ENCODE assay signal across 9 cellular contexts in the genomic region with DNA sequence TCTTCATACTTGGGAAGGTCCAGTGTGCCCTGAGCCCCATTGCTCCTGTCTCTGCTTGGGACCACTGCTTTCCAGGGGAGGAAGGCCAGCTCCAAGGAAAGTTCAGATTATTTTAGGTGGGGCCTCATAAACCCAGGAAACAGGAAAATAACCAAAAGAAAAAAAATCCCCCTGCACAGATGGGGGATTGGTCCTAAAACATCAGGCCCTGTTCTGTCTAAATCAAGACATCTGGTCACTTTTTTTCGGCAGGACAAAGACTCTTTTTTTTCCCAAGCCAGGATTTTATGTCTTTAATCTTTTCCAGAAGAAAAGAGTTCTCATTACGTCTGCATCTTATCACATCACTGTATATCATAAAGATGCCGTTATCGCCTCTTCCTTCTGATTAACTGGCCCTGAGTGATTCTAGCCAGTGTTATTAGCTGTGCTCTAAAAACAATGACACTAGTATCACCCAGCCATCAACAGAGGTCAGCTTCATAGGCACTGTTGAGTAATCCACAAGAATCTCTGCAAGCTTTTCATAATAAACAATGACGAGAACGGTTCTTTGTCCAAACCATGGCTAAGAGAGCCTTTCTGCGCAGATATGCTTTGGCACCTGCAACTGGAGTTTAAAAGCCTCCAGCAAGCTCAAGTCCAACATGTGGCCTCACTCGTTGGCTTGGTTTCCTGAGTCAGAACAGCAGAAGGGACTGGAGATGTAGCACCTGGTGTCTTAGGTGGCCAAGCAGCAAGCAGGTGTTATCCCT.
DNase-seq lines count a peak whose midpoint lies in the region; ATAC-seq, FAIRE-seq and TF ChIP-seq lines count a peak whose summit lies in the region.
"Had no signal": no experiment of that assay in that cellular context is flagged by ENCODE, and none has a peak within 500 bp of the region (broad histone marks: within the 10 kb centered on the region; RNA-seq: fewer than 3 reads in every experiment).

No MANE protein-coding gene starts in this region.

- TF ChIP-seq POLR2A in HepG2 (IDR thresholded peaks at IDR 0.05; ENCODE audit: insufficient read depth in 1 of 2, low read depth in 2 of 2, low read length in 2 of 2) (no peak), right lobe of liver (IDR thresholded peaks at IDR 0.05) (no peak)

- peak; percentile 20 for DNase-seq in HepG2 (ENCODE audit: low spot score)
- no peak for DNase-seq in right lobe of liver
- DNase-seq in fibroblast of lung (ENCODE audit: low read depth in 2 of 2): peak; percentile 96 to 98
- peak; percentile 68 for DNase-seq in mucosa of gallbladder (ENCODE audit: low spot score)
- no peak for DNase-seq in NCI-H2107 (lab: John Stamatoyannopoulos, UW)
- no peak for DNase-seq in NCI-H526 treated with DMSO at 0.1 percent for 48 hours (lab: John Stamatoyannopoulos, UW)
- DNase-seq: ACHN had no signal

- TF ChIP-seq EP300 in HepG2 (IDR thresholded peaks at IDR 0.05; ENCODE audit: low read depth in 2 of 2, low read length in 2 of 2) (no peak), HepG2 (CRISPR knock-in tag; IDR thresholded peaks at IDR 0.05; ENCODE audit: borderline replicate concordance) (no peak)

- no peak for TF ChIP-seq CTCF in HepG2 (CRISPR knock-in tag; IDR thresholded peaks at IDR 0.05)
- TF ChIP-seq CTCF in right lobe of liver (IDR thresholded peaks at IDR 0.05): no peak
- no peak for TF ChIP-seq CTCF in fibroblast of lung (conservative IDR thresholded peaks at IDR 0.05 in 1 of 2, IDR thresholded peaks at IDR 0.05 in 1 of 2; ENCODE audit: low read depth in 1 of 2, low read length in 2 of 2)

- 12% methylated on average over 8 of the region's 8 CpGs for WGBS in HepG2 (ENCODE audit: low lambda C conversion rate)
- 64% methylated on average over 6 of the region's 8 CpGs for WGBS in right lobe of liver (ENCODE audit: insufficient coverage, low coverage, low lambda C conversion rate, missing lambda C conversion rate)

- FAIRE-seq in HepG2 (lab: Jason Lieb, UNC): no peak

- intact Hi-C loops in HepG2 (cut with micrococcal nuclease; ENCODE audit: unreplicated experiment): no loop called here
- intact Hi-C loops in right lobe of liver (cut with DNase I): no loop called here

- H3K27ac ChIP-seq in HepG2 (ENCODE audit: extremely low read length, insufficient read depth, low read length) (no peak overlapping the region), right lobe of liver (no peak overlapping the region), fibroblast of lung (ENCODE audit: insufficient read depth, low read length) (no peak overlapping the region)

- H3K79me2 ChIP-seq in HepG2 (ENCODE audit: insufficient read depth, low read length): no peaks in the 10 kb centered on the region
- H3K79me2 ChIP-seq in fibroblast of lung (ENCODE audit: control insufficient read depth, insufficient read depth, low read length): no peaks in the 10 kb centered on the region

- H3K4me3 ChIP-seq in HepG2 (replicated peaks in 1 of 3; ENCODE audit: insufficient read depth in 1 of 3, low read depth in 2 of 3, low read length in 3 of 3): no peak overlapping the region
- no peak overlapping the region for H3K4me3 ChIP-seq in right lobe of liver
- no peak overlapping the region for H3K4me3 ChIP-seq in fibroblast of lung (replicated peaks in 1 of 4; ENCODE audit: control extremely low read depth in 1 of 4, insufficient read depth in 1 of 4, low read depth in 3 of 4, low read length in 4 of 4)

- ATAC-seq in HepG2 (no peak), right lobe of liver (no peak), HG03175 (IDR thresholded peaks at IDR 0.05; ENCODE audit: unreplicated experiment) (no peak), SK-N-SH treated with all-trans-retinoic acid at 6 μM for 48 hours (no peak)

- in situ Hi-C loops in HepG2 (cut with HindIII; ENCODE audit: extremely low pct_ligation_motif_present, low pct_unique_long_range_greater_than_20kb): no loop called here

- no peaks in the 10 kb centered on the region for H3K4me1 ChIP-seq in HepG2 (ENCODE audit: insufficient read depth, low read length)
- H3K4me1 ChIP-seq in right lobe of liver: no peaks in the 10 kb centered on the region
- peaks cover 6% of the 10 kb centered on the region for H3K4me1 ChIP-seq in fibroblast of lung (ENCODE audit: control insufficient read depth, extremely low read depth, insufficient read depth, low read length)

- H2AFZ ChIP-seq in HepG2 (ENCODE audit: low read length): no peak overlapping the region
- H2AFZ ChIP-seq in fibroblast of lung (ENCODE audit: low read length): no peak overlapping the region

- no peak for TF ChIP-seq RAD21 in HepG2 (CRISPR knock-in tag; IDR thresholded peaks at IDR 0.05)

- H3K36me3 ChIP-seq in HepG2 (replicated peaks in 1 of 2; ENCODE audit: control insufficient read depth in 1 of 2, insufficient read depth in 2 of 2, low read length in 2 of 2): no peaks in the 10 kb centered on the region
- H3K36me3 ChIP-seq in right lobe of liver: no peaks in the 10 kb centered on the region
- H3K36me3 ChIP-seq in fibroblast of lung (ENCODE audit: control insufficient read depth, insufficient read depth, low read length): no peaks in the 10 kb centered on the region

- POLR2A ChIA-PET in HepG2 (lab: Yijun Ruan, JAX): no interaction called here

- H3K9me3 ChIP-seq in HepG2 (ENCODE audit: low read length): no peaks in the 10 kb centered on the region
- H3K9me3 ChIP-seq in right lobe of liver: no peaks in the 10 kb centered on the region
- H3K9me3 ChIP-seq in fibroblast of lung (ENCODE audit: control insufficient read depth, insufficient read depth, low read depth, low read length): no peaks in the 10 kb centered on the region

- BruUV-seq in HepG2 (replicated peaks; lab: Mats Ljungman, UMichigan): no TSS peak

- H3K9ac ChIP-seq in HepG2 (ENCODE audit: insufficient read depth, low read depth, low read length) (no peak overlapping the region), fibroblast of lung (ENCODE audit: insufficient read depth, low read length) (no peak overlapping the region)

- CTCF ChIA-PET in HepG2 (lab: Yijun Ruan, JAX; ENCODE audit: low intra/inter-chr PET ratio, low total read pairs): no interaction called here

- 0 out of 5 replicates have a peak, but pooled peaks cover 0 to 3% of the 10 kb centered on the region in 2 experiments for H3K27me3 ChIP-seq in HepG2 (ENCODE audit: control insufficient read depth in 1 of 2, insufficient read depth in 2 of 2, low read length in 2 of 2)
- H3K27me3 ChIP-seq in right lobe of liver: no peaks in the 10 kb centered on the region
- no peaks in the 10 kb centered on the region for H3K27me3 ChIP-seq in fibroblast of lung (ENCODE audit: control insufficient read depth, insufficient read depth, low read length)

- H3K4me2 ChIP-seq in HepG2 (ENCODE audit: low read depth, low read length) (no peak overlapping the region), fibroblast of lung (ENCODE audit: extremely low read depth, insufficient read depth, low read length) (no peak overlapping the region)

- H4K20me1 ChIP-seq in HepG2 (ENCODE audit: insufficient read depth, low read length): no peaks in the 10 kb centered on the region
- no peaks in the 10 kb centered on the region for H4K20me1 ChIP-seq in fibroblast of lung (ENCODE audit: control insufficient read depth, extremely low read depth, insufficient read depth, low read length)

TF ChIP-seq in HepG2, 621 proteins besides CTCF, POLR2A, EP300 and RAD21 (continues in another document):
- TF ChIP-seq, protein P1, sequence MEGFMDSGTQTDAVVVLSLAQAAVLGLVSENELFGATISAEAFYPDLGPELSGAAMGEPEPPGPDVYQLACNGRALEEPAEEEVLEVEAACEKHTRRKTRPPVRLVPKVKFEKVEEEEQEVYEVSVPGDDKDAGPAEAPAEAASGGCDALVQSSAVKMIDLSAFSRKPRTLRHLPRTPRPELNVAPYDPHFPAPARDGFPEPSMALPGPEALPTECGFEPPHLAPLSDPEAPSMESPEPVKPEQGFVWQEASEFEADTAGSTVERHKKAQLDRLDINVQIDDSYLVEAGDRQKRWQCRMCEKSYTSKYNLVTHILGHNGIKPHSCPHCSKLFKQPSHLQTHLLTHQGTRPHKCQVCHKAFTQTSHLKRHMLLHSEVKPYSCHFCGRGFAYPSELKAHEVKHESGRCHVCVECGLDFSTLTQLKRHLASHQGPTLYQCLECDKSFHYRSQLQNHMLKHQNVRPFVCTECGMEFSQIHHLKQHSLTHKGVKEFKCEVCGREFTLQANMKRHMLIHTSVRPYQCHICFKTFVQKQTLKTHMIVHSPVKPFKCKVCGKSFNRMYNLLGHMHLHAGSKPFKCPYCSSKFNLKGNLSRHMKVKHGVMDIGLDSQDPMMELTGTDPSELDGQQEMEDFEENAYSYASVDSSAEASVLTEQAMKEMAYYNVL (CRISPR knock-in tag; IDR thresholded peaks at IDR 0.05; ENCODE audit: borderline replicate concordance): no peak
- TF ChIP-seq ZNF768 (CRISPR knock-in tag; IDR thresholded peaks at IDR 0.05): no peak
- TF ChIP-seq KLF9 (CRISPR knock-in tag; IDR thresholded peaks at IDR 0.05; ENCODE audit: low read depth): no peak
- TF ChIP-seq SOX6 (IDR thresholded peaks at IDR 0.05): no peak
- 0 out of 2 replicates have a peak, but pooled peaks have one; percentile 14 for TF ChIP-seq SOX6 (CRISPR knock-in tag; IDR thresholded peaks at IDR 0.05)
- TF ChIP-seq MEIS2 (CRISPR knock-in tag; IDR thresholded peaks at IDR 0.05): no peak
- no peak for TF ChIP-seq ZNF326 (CRISPR knock-in tag; IDR thresholded peaks at IDR 0.05; ENCODE audit: borderline replicate concordance)

TF ChIP-seq in SK-N-SH treated with all-trans-retinoic acid at 6 μM for 48 hours, 23 proteins besides CTCF, POLR2A, EP300 and RAD21 (continues in another document):
- TF ChIP-seq OSR1 (CRISPR knock-in tag; IDR thresholded peaks at IDR 0.05): no peak
- no peak for TF ChIP-seq ZNF8 (CRISPR knock-in tag; IDR thresholded peaks at IDR 0.05)
- no peak for TF ChIP-seq ZC3H10 (CRISPR knock-in tag; IDR thresholded peaks at IDR 0.05)
- TF ChIP-seq GLIS3 (CRISPR knock-in tag; IDR thresholded peaks at IDR 0.05): no peak
- TF ChIP-seq, protein P2, sequence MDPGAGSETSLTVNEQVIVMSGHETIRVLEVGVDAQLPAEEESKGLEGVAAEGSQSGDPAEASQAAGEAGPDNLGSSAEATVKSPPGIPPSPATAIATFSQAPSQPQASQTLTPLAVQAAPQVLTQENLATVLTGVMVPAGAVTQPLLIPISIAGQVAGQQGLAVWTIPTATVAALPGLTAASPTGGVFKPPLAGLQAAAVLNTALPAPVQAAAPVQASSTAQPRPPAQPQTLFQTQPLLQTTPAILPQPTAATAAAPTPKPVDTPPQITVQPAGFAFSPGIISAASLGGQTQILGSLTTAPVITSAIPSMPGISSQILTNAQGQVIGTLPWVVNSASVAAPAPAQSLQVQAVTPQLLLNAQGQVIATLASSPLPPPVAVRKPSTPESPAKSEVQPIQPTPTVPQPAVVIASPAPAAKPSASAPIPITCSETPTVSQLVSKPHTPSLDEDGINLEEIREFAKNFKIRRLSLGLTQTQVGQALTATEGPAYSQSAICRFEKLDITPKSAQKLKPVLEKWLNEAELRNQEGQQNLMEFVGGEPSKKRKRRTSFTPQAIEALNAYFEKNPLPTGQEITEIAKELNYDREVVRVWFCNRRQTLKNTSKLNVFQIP (CRISPR knock-in tag; IDR thresholded peaks at IDR 0.05; ENCODE audit: borderline replicate concordance, low read depth): no peak
- TF ChIP-seq BACH2 (CRISPR knock-in tag; IDR thresholded peaks at IDR 0.05; ENCODE audit: borderline replicate concordance): no peak
- no peak for TF ChIP-seq ARNTL (CRISPR knock-in tag; IDR thresholded peaks at IDR 0.05; ENCODE audit: borderline replicate concordance, low read depth)
- TF ChIP-seq ZNF70 (CRISPR knock-in tag; IDR thresholded peaks at IDR 0.05): no peak

Comparison
In these comparisons a context has a peak if more than half of its experiments do, and no peak if none do; other contexts are left out.
1. DNase-seq: peak in HepG2 (single experiment), fibroblast of lung (2 of 2) and mucosa of gallbladder (single experiment); none in right lobe of liver (0 of 3), NCI-H2107 (single experiment) and NCI-H526 treated with DMSO at 0.1 percent for 48 hours (single experiment).